Comparison of ENCODE assay signal across 8 cellular contexts in genomic region chr15:67024322-67024997, GRCh38. TPM values are rescaled to one million over a fixed set of nuclear protein-coding genes. Genes with fewer than 3 reads are reported as not detected.
A peak's percentile ranks its signal among the peaks of the same experiment; 100 is the strongest.
DNase-seq lines count a peak whose midpoint lies in the region; ATAC-seq and TF ChIP-seq lines count a peak whose summit lies in the region.

No MANE protein-coding gene starts in this region.

- POLR2A ChIA-PET in activated CD4-positive, alpha-beta memory T cell treated with anti-CD3 and anti-CD28 coated beads, Interleukin-2, amount 10 ng/mL, durations not matched to agents 7 days and 5 days (lab: Charles Lee), result no interaction called here

- peak overlapping the region; percentile 52 for H3K27ac ChIP-seq in C4-2B

- H3K36me3 Mint-ChIP-seq in activated CD4-positive, alpha-beta memory T cell treated with anti-CD3 and anti-CD28 coated beads, Interleukin-2, amount 10 ng/mL, durations not matched to agents 7 days and 5 days (ENCODE audit: low read depth), result no peaks in the 10 kb centered on the region

- no peak overlapping the region for H3K4me3 Mint-ChIP-seq in activated CD4-positive, alpha-beta memory T cell treated with anti-CD3 and anti-CD28 coated beads, Interleukin-2, amount 10 ng/mL, durations not matched to agents 7 days and 5 days

- CTCF ChIA-PET in activated CD4-positive, alpha-beta memory T cell treated with anti-CD3 and anti-CD28 coated beads, Interleukin-2, amount 10 ng/mL, durations not matched to agents 7 days and 5 days (lab: Charles Lee), result no interaction called here

- no peaks in the 10 kb centered on the region for H3K9me3 Mint-ChIP-seq in activated CD4-positive, alpha-beta memory T cell treated with anti-CD3 and anti-CD28 coated beads, Interleukin-2, amount 10 ng/mL, durations not matched to agents 7 days and 5 days

- no peak overlapping the region for H3K27ac Mint-ChIP-seq in activated CD4-positive, alpha-beta memory T cell treated with anti-CD3 and anti-CD28 coated beads, Interleukin-2, amount 10 ng/mL, durations not matched to agents 7 days and 5 days

- ATAC-seq in HG03139 (IDR thresholded peaks at IDR 0.05; ENCODE audit: unreplicated experiment) (no peak), HG02981 (IDR thresholded peaks at IDR 0.05; ENCODE audit: unreplicated experiment) (no peak)

- H3K27me3 Mint-ChIP-seq in activated CD4-positive, alpha-beta memory T cell treated with anti-CD3 and anti-CD28 coated beads, Interleukin-2, amount 10 ng/mL, durations not matched to agents 7 days and 5 days, result peaks cover 18% of the 10 kb centered on the region

- H3K4me1 Mint-ChIP-seq in activated CD4-positive, alpha-beta memory T cell treated with anti-CD3 and anti-CD28 coated beads, Interleukin-2, amount 10 ng/mL, durations not matched to agents 7 days and 5 days, result peaks cover 21% of the 10 kb centered on the region

- TF ChIP-seq CTCF in C4-2B (conservative IDR thresholded peaks at IDR 0.05), result no peak

- peak; percentile 86 for DNase-seq in HuH-7.5 (ENCODE audit: low spot score)
- peak; percentile 24 for DNase-seq in activated CD4-positive, alpha-beta memory T cell treated with anti-CD3 and anti-CD28 coated beads, Interleukin-2, amount 10 ng/mL, durations not matched to agents 7 days and 5 days
- peak; percentile 97 for DNase-seq in foreskin melanocyte
- peak; percentile 68 for DNase-seq in pons (ENCODE audit: low spot score)
- DNase-seq in NCI-H1417 treated with DMSO at 0.1 percent for 48 hours (lab: John Stamatoyannopoulos, UW), result no peak

RNA-seq across cellular contexts. Expression of gene SMAD3, which starts 40.9 kb away (rescaled TPM):
- total RNA-seq in activated CD4-positive, alpha-beta memory T cell treated with anti-CD3 and anti-CD28 coated beads, Interleukin-2, amount 10 ng/mL, durations not matched to agents 7 days and 5 days, result 100 to 1,000 TPM; 145 to 148 TPM
